ENCODE assay signal across 33 cellular contexts in the genomic region with DNA sequence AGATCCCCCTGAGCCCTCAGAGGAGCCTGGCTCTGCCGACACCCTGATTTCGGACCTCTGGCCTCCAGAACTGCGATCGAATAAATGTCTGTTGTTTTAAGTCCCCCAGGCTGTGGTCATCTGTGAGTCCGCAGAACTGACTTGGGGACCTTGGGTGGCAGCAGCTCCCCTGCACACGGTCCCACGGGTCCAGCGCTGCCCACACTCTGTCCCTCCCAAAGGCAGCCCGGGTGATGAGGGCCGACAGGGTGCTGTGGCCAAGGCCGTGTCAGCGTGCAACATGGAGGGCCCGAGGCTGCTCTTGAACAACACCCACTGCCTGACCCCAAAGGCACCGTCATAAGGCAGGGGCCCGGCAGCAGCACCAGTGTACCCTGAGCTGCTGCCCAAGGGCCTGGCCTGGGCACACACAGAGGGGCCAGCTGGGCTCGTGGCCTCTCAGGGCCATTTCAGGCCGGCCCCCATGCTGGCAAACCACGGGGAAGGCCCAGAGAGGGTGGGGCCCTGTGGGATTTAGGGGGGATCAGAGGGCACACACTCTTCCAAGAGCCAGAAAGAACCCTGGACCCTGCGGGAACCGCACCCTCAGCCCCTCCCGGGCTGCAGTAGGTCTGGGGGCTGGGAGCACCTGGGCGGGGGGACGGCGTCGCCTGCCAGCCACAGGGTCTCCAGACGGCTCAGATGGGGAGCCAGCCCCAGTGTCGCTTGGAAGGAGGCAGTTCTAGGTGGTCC.
"Had no signal": no experiment of that assay in that cellular context is flagged by ENCODE, and none has a peak within 500 bp of the region (broad histone marks: within the 10 kb centered on the region; RNA-seq: fewer than 3 reads in every experiment).

No MANE protein-coding gene starts in this region.

- H3K9me3 Mint-ChIP-seq: activated CD4-positive, alpha-beta T cell treated with anti-CD3 and anti-CD28 coated beads, Interleukin-2, amount 10 ng/mL, durations not matched to agents 7 days and 5 days; activated naive CD4-positive, alpha-beta T cell treated with anti-CD3 and anti-CD28 coated beads, Interleukin-2, amount 50 U/mL, for 24 hours; activated naive CD8-positive, alpha-beta T cell treated with anti-CD3 and anti-CD28 coated beads, Interleukin-2, amount 10 ng/mL, durations not matched to agents 7 days and 5 days; activated T-cell treated with anti-CD3 and anti-CD28 coated beads, Interleukin-2, amount 50 U/mL, for 24 hours; activated T-helper 2 cell treated with anti-CD3 and anti-CD28 coated beads, Interferon-gamma antibody, Interleukin-2, Interleukin-4, amounts not matched to agents 10 μg/mL and 5 μg/mL and 100 μg/mL, durations not matched to agents 14 hours and 24 hours and 36 hours had no signal

- H3K27ac ChIP-seq: ascending aorta, cardiac muscle cell, Peyer's patch, RWPE1 had no signal

- H3K9me3 ChIP-seq: ascending aorta, Peyer's patch had no signal

- H3K4me3 ChIP-seq: ascending aorta, cardiac muscle cell, Peyer's patch had no signal

- H3K4me3 Mint-ChIP-seq: activated CD4-positive, alpha-beta T cell treated with anti-CD3 and anti-CD28 coated beads for 36 hours; activated CD4-positive, alpha-beta T cell treated with anti-CD3 and anti-CD28 coated beads, Interleukin-2, amount 10 ng/mL, durations not matched to agents 7 days and 5 days; activated CD8-positive, alpha-beta T cell treated with anti-CD3 and anti-CD28 coated beads, Interleukin-2, amount 10 ng/mL, durations not matched to agents 7 days and 5 days; activated naive CD4-positive, alpha-beta T cell treated with anti-CD3 and anti-CD28 coated beads, Interleukin-2, amount 50 U/mL, for 24 hours; activated naive CD8-positive, alpha-beta T cell treated with anti-CD3 and anti-CD28 coated beads, Interleukin-2, amount 10 ng/mL, durations not matched to agents 7 days and 5 days; activated T-cell treated with anti-CD3 and anti-CD28 coated beads, Interleukin-2, amount 50 U/mL, for 24 hours had no signal

- H3K27me3 Mint-ChIP-seq: activated naive CD4-positive, alpha-beta T cell treated with anti-CD3 and anti-CD28 coated beads, Interleukin-2, amount 50 U/mL, for 24 hours; activated T-cell treated with anti-CD3 and anti-CD28 coated beads, Interleukin-2, amount 50 U/mL, for 24 hours had no signal

- H3K27me3 ChIP-seq: ascending aorta, Peyer's patch had no signal

- H3K4me1 ChIP-seq: ascending aorta had no signal

- ATAC-seq: activated CD4-positive, alpha-beta T cell treated with anti-CD3 and anti-CD28 coated beads for 36 hours; activated CD4-positive, CD25-positive, alpha-beta regulatory T cell treated with anti-CD3 and anti-CD28 coated beads, Interleukin-2, amount 50 U/mL, for 24 hours; activated CD8-positive, alpha-beta T cell treated with anti-CD3 and anti-CD28 coated beads, Interleukin-2, amount 10 ng/mL, durations not matched to agents 7 days and 5 days; PC-3; Right ventricle myocardium inferior had no signal

- DNase-seq: activated CD4-positive, alpha-beta T cell treated with anti-CD3 and anti-CD28 coated beads for 36 hours; activated CD4-positive, alpha-beta T cell treated with anti-CD3 and anti-CD28 coated beads, Interleukin-2, amount 10 ng/mL, durations not matched to agents 7 days and 5 days; activated CD4-positive, alpha-beta T cell treated with anti-CD3 and anti-CD28 coated beads, Interleukin-2, amount 50 U/mL, for 48 hours; activated CD8-positive, alpha-beta T cell treated with anti-CD3 and anti-CD28 coated beads, Interleukin-2, amount 10 ng/mL, durations not matched to agents 7 days and 5 days; activated gamma-delta T cell; activated naive CD4-positive, alpha-beta T cell treated with Interleukin-2 at 50 U/mL for 16 hours; activated naive CD8-positive, alpha-beta T cell treated with anti-CD3 and anti-CD28 coated beads, Interleukin-2, amount 10 ng/mL, durations not matched to agents 7 days and 5 days; activated T-cell treated with anti-CD3 and anti-CD28 coated beads, Interleukin-2, amount 50 U/mL, for 24 hours; amygdala; NCI-H1092 treated with DMSO at 0.1 percent for 48 hours; NCI-H146; NCI-H187; NCI-H2029 treated with DMSO at 0.1 percent for 48 hours; NCI-H2107; NCI-H2171; NCI-H510A; NCI-H526; NCI-H748 treated with DMSO at 0.1 percent for 48 hours; NK-92 treated with Interleukin-12 subunit alpha and Interleukin-12 subunit beta, amount 100 ng/mL, for 24 hours; PC-3; Peyer's patch; SIG-M5; SW 1271; T-helper 1 cell; T-helper 2 cell; T-helper 9 cell had no signal

- H3K36me3 Mint-ChIP-seq: activated naive CD4-positive, alpha-beta T cell treated with anti-CD3 and anti-CD28 coated beads, Interleukin-2, amount 50 U/mL, for 24 hours; activated naive CD8-positive, alpha-beta T cell treated with anti-CD3 and anti-CD28 coated beads, Interleukin-2, amount 10 ng/mL, durations not matched to agents 7 days and 5 days had no signal

- H3K36me3 ChIP-seq: ascending aorta, cardiac muscle cell, Peyer's patch had no signal

- H3K27ac Mint-ChIP-seq: activated CD4-positive, alpha-beta T cell treated with anti-CD3 and anti-CD28 coated beads for 36 hours; activated CD4-positive, alpha-beta T cell treated with anti-CD3 and anti-CD28 coated beads, Interleukin-2, amount 10 ng/mL, durations not matched to agents 7 days and 5 days; activated naive CD4-positive, alpha-beta T cell treated with anti-CD3 and anti-CD28 coated beads, Interleukin-2, amount 50 U/mL, for 24 hours; activated naive CD8-positive, alpha-beta T cell treated with anti-CD3 and anti-CD28 coated beads, Interleukin-2, amount 10 ng/mL, durations not matched to agents 7 days and 5 days; activated T-cell treated with anti-CD3 and anti-CD28 coated beads, Interleukin-2, amount 50 U/mL, for 24 hours; activated T-helper 2 cell treated with anti-CD3 and anti-CD28 coated beads, Interferon-gamma antibody, Interleukin-2, Interleukin-4, amounts not matched to agents 10 μg/mL and 5 μg/mL and 100 μg/mL, durations not matched to agents 14 hours and 24 hours and 36 hours had no signal
